Comparison of ENCODE assay signal across 18 cellular contexts in genomic region chr2:15708865-15709820, GRCh38.
DNase-seq lines count a peak whose midpoint lies in the region; ATAC-seq and TF ChIP-seq lines count a peak whose summit lies in the region.
"Had no signal": no experiment of that assay in that cellular context is flagged by ENCODE, and none has a peak within 500 bp of the region (broad histone marks: within the 10 kb centered on the region; RNA-seq: fewer than 3 reads in every experiment).

No MANE protein-coding gene starts in this region.

- peaks cover 8% of the 10 kb centered on the region for H3K27me3 Mint-ChIP-seq in endothelial cell (ENCODE audit: unreplicated experiment)

- H3K4me1 ChIP-seq in parathyroid adenoma (no peaks in the 10 kb centered on the region), psoas muscle (no peaks in the 10 kb centered on the region)
- H3K4me1 ChIP-seq: BLaER1, Peyer's patch had no signal

- 49 to 55% (median 52%) methylated on average over 11 of the region's 11 CpGs for WGBS in psoas muscle, 3 donors

- no peak overlapping the region for H3K4me3 Mint-ChIP-seq in endothelial cell (ENCODE audit: unreplicated experiment)
- H3K4me3 Mint-ChIP-seq: CD8-positive, alpha-beta memory T cell had no signal

- no peaks in the 10 kb centered on the region for H3K9me3 Mint-ChIP-seq in endothelial cell (ENCODE audit: unreplicated experiment)

- H3K36me3 ChIP-seq in parathyroid adenoma (ENCODE audit: control insufficient read depth, insufficient read depth, low read length) = no peaks in the 10 kb centered on the region
- H3K36me3 ChIP-seq in psoas muscle (ENCODE audit: insufficient read depth in 1 of 2, low read depth in 1 of 2) = no peaks in the 10 kb centered on the region
- H3K36me3 ChIP-seq: BLaER1, Peyer's patch had no signal

- peak overlapping the region; percentile 29 for H3K27ac ChIP-seq in parathyroid adenoma
- H3K27ac ChIP-seq in psoas muscle = no peak overlapping the region
- H3K27ac ChIP-seq: BLaER1, Peyer's patch had no signal

- intact Hi-C loops in psoas muscle (cut with DNase I) = no loop called here

- H3K4me1 Mint-ChIP-seq in endothelial cell (ENCODE audit: unreplicated experiment) = peaks cover 37% of the 10 kb centered on the region
- H3K4me1 Mint-ChIP-seq: CD8-positive, alpha-beta memory T cell had no signal

- H2AFZ ChIP-seq in parathyroid adenoma = no peak overlapping the region

- no peak overlapping the region for H3K4me2 ChIP-seq in parathyroid adenoma (ENCODE audit: low read length)
- H3K4me2 ChIP-seq: BLaER1 had no signal

- no peak overlapping the region for H3K4me3 ChIP-seq in parathyroid adenoma (ENCODE audit: low read depth, low read length)
- no peak overlapping the region for H3K4me3 ChIP-seq in psoas muscle
- H3K4me3 ChIP-seq: BLaER1, Peyer's patch had no signal

- H3K27me3 ChIP-seq in parathyroid adenoma (ENCODE audit: control insufficient read depth, insufficient read depth, low read length) (no peaks in the 10 kb centered on the region), psoas muscle (ENCODE audit: insufficient read depth in 3 of 3, low read length in 2 of 3) (no peaks in the 10 kb centered on the region)
- H3K27me3 ChIP-seq: BLaER1, Peyer's patch had no signal

- TF ChIP-seq CTCF in endothelial cell (IDR thresholded peaks at IDR 0.05; ENCODE audit: unreplicated experiment) = no peak
- no peak for TF ChIP-seq CTCF in parathyroid adenoma (IDR thresholded peaks at IDR 0.05)
- no peak for TF ChIP-seq CTCF in psoas muscle (IDR thresholded peaks at IDR 0.05)

- H3K36me3 Mint-ChIP-seq in endothelial cell (ENCODE audit: low read depth, unreplicated experiment) = peaks cover 11% of the 10 kb centered on the region
- H3K36me3 Mint-ChIP-seq: CD8-positive, alpha-beta memory T cell had no signal

- ATAC-seq in psoas muscle (no peak), GM19351 (IDR thresholded peaks at IDR 0.05; ENCODE audit: unreplicated experiment) (no peak), GM18511 (IDR thresholded peaks at IDR 0.05; ENCODE audit: unreplicated experiment) (no peak)

- no peak overlapping the region for H3K9ac ChIP-seq in parathyroid adenoma
- H3K9ac ChIP-seq: BLaER1 had no signal

- in situ Hi-C loops in KBM-7 (cut with MboI; ENCODE audit: low pct_unique_long_range_greater_than_20kb, low sequenced_read_pairs) = no loop called here

- no peak overlapping the region for H3K27ac Mint-ChIP-seq in endothelial cell (ENCODE audit: unreplicated experiment)
- H3K27ac Mint-ChIP-seq: CD8-positive, alpha-beta memory T cell had no signal

- H3K9me3 ChIP-seq in parathyroid adenoma (ENCODE audit: control insufficient read depth, low read length) (no peaks in the 10 kb centered on the region), psoas muscle (no peaks in the 10 kb centered on the region)
- H3K9me3 ChIP-seq: BLaER1, Peyer's patch had no signal

- DNase-seq in SK-N-DZ (ENCODE audit: low spot score) = peak; percentile 93
- DNase-seq in endothelial cell (ENCODE audit: low spot score) = peak; percentile 26
- DNase-seq in left kidney (ENCODE audit: low read depth, low spot score) = peak; percentile 41
- DNase-seq in KBM-7 = no peak
- DNase-seq in psoas muscle = no peak
- DNase-seq: CD8-positive, alpha-beta memory T cell; DND-41; GDM1; Kasumi-1; NCI-H1930; NCI-H2171; NCI-H510A; Peyer's patch; SIG-M5 had no signal

- H3K79me2 ChIP-seq in parathyroid adenoma = no peaks in the 10 kb centered on the region

Comparison
In these comparisons a context has a peak if more than half of its experiments do, and no peak if none do; other contexts are left out.
1. DNase-seq: peak in SK-N-DZ (single experiment), endothelial cell (single experiment) and left kidney (single experiment); none in KBM-7 (single experiment) and psoas muscle (0 of 2).